1 cellular context compared by ENCODE assay signal in the genomic region with DNA sequence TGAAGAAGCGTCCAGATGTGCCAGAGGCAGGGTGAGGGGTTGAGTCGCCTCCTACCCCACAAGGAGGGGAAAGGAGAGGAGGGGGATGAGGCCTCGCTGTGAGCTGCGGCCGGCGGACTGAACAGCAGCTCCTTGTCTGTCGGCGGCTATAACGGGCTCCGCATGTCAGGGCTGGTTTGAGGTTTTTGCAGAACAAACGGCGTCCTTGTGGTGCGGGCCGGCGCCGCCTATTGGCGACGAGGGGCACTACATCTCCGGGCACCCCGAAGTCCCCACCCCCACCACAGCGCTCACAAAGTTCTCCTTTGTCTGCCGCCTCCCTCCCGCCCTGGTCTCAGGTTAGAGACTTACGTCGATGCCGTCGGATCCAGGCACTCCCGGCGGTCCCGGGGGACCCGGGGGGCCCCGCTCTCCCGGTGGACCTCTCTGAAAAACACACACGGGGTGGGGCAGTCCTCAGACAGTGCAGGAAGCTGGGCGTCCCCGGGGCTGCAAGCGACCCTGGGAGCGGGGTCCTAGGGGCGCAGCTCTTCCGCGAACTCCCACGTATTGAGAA.
TF ChIP-seq lines count a peak whose summit lies in the region.

No MANE protein-coding gene starts in this region.

TF ChIP-seq in endothelial cell of umbilical vein, 7 proteins besides CTCF, POLR2A, EP300 and RAD21 (continued from another document):
- no peak for TF ChIP-seq MAX (IDR thresholded peaks at IDR 0.05; ENCODE audit: insufficient read depth, insufficient read length)
